ENCODE assay signal across 26 cellular contexts in the genomic region with DNA sequence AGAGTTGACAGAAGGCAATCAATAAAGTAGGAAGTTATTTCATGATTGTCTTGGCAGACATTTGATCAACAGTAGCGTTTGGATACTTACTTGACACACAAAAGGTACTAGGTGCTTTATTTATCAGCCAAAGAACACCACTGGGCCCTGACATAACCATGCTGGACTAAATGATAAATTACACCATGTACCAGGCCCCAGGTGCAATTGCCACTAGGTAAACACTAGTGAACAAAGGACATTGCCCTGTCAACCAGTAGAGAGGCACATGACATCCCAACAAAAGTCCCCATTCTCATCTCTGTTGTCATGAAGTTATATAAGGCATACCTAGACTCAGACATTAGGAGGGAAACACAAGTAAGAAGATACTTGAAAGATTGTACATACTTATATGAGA.
DNase-seq lines count a peak whose midpoint lies in the region; ATAC-seq, FAIRE-seq and TF ChIP-seq lines count a peak whose summit lies in the region.
"Had no signal": no experiment of that assay in that cellular context is flagged by ENCODE, and none has a peak within 500 bp of the region (broad histone marks: within the 10 kb centered on the region; RNA-seq: fewer than 3 reads in every experiment).

No MANE protein-coding gene starts in this region.

- RAD21 ChIA-PET in GM12878 (lab: Charles Lee; ENCODE audit: unreplicated experiment): no interaction called here

- H3K9me3 ChIP-seq in GM12878 (replicated peaks; ENCODE audit: control insufficient read depth, insufficient read depth, low read length) (no peaks in the 10 kb centered on the region), tibial nerve (no peaks in the 10 kb centered on the region)
- H3K9me3 ChIP-seq: A549, BE2C had no signal

- peak; percentile 10; the same call in 2 of the 3 replicates for ATAC-seq in GM12878
- no peak for ATAC-seq in esophagus mucosa
- ATAC-seq: A549, GM23338, HCT116 had no signal

- TF ChIP-seq POLR2A in GM12878 (IDR thresholded peaks at IDR 0.05; ENCODE audit: low read depth, low read length) (no peak), tibial nerve (IDR thresholded peaks at IDR 0.05) (no peak)

- no peaks in the 10 kb centered on the region for H4K20me1 ChIP-seq in GM12878 (ENCODE audit: control insufficient read depth, insufficient read depth)
- H4K20me1 ChIP-seq: BLaER1 treated with 17β-estradiol and CSF1 and Interleukin-3, amounts not matched to agents 10 nM and 100 nM had no signal

- H3K27me3 ChIP-seq in GM12878 (replicated peaks in 1 of 2; ENCODE audit: control insufficient read depth in 2 of 2, insufficient read depth in 2 of 2, low read length in 1 of 2) (no peaks in the 10 kb centered on the region), tibial nerve (no peaks in the 10 kb centered on the region)
- H3K27me3 ChIP-seq: BE2C; BLaER1 treated with 17β-estradiol and CSF1 and Interleukin-3, amounts not matched to agents 10 nM and 100 nM had no signal

- POLR2A ChIA-PET in GM12878 (lab: Charles Lee): no interaction called here

- H3K79me2 ChIP-seq in GM12878 (ENCODE audit: control insufficient read depth, insufficient read depth, low read length): no peaks in the 10 kb centered on the region

- CTCF ChIA-PET in GM12878 (lab: Yijun Ruan, JAX): interaction anchor here (1.7 kb wide), 1 partner anchor 53 kb away, joined by 6 read pairs; no protein-coding TSS in a partner anchor

- DNase-seq in DMS53 (lab: John Stamatoyannopoulos, UW): peak; percentile 45
- no peak for DNase-seq in DMS53 treated with DMSO at 0.1 percent for 48 hours (lab: John Stamatoyannopoulos, UW; ENCODE audit: unreplicated experiment)
- DNase-seq in COLO668 (lab: John Stamatoyannopoulos, UW; ENCODE audit: unreplicated experiment): peak; percentile 50
- peak; percentile 54 for DNase-seq in NCI-H69 (lab: John Stamatoyannopoulos, UW)
- DNase-seq in GM12878 (ENCODE audit: low read depth, low spot score): no peak
- DNase-seq in substantia nigra (lab: John Stamatoyannopoulos, UW): no peak
- DNase-seq in tibial nerve (ENCODE audit: low spot score in 2 of 2): no peak
- DNase-seq: ACHN; AML-193; BE2C; Calu3; CD4-positive, alpha-beta T cell; CD8-positive, alpha-beta memory T cell; COR-L47; DMS79; EL; GDM1; H9 had no signal

- no peak for FAIRE-seq in GM12878 (lab: Jason Lieb, UNC)
- FAIRE-seq: A549, GM12891, GM18507 had no signal

- TF ChIP-seq EP300 in GM12878 (IDR thresholded peaks at IDR 0.05; ENCODE audit: borderline replicate concordance in 1 of 2, control insufficient read depth in 1 of 2, low read depth in 2 of 2, low read length in 2 of 2) (no peak), tibial nerve (IDR thresholded peaks at IDR 0.05) (no peak)

- H3K36me3 ChIP-seq in GM12878 (ENCODE audit: control insufficient read depth in 2 of 2, insufficient read depth in 2 of 2, low read length in 1 of 2) (no peaks in the 10 kb centered on the region), tibial nerve (no peaks in the 10 kb centered on the region)
- H3K36me3 ChIP-seq: BE2C; BLaER1 treated with 17β-estradiol and CSF1 and Interleukin-3, amounts not matched to agents 10 nM and 100 nM had no signal

- no peak overlapping the region for H3K4me2 ChIP-seq in GM12878 (ENCODE audit: control insufficient read depth, insufficient read depth)
- H3K4me2 ChIP-seq: A549; BLaER1 treated with 17β-estradiol and CSF1 and Interleukin-3, amounts not matched to agents 10 nM and 100 nM; GM23338 had no signal

- 0% methylated on average over 1 of the region's 1 CpG for WGBS in GM12878 (ENCODE audit: insufficient coverage, insufficient replicate concordance, low lambda C conversion rate, missing lambda C conversion rate)
- 76 to 89% methylated on average over 1 of the region's 1 CpG for WGBS in tibial nerve, 2 donors

- no peak for TF ChIP-seq RAD21 in GM12878 (IDR thresholded peaks at IDR 0.05; ENCODE audit: insufficient read depth, low read depth, low read length)

- BruUV-seq in GM12878 (replicated peaks; lab: Mats Ljungman, UMichigan): no TSS peak

- no peak overlapping the region for H2AFZ ChIP-seq in GM12878 (ENCODE audit: control insufficient read depth, low read depth, low read length)
- H2AFZ ChIP-seq: GM23338 had no signal

- no peak overlapping the region for H3K9ac ChIP-seq in GM12878 (ENCODE audit: control insufficient read depth, insufficient read depth, low read length)
- H3K9ac ChIP-seq: BLaER1 treated with 17β-estradiol and CSF1 and Interleukin-3, amounts not matched to agents 10 nM and 100 nM had no signal

- TF ChIP-seq CTCF in GM12878 (IDR thresholded peaks at IDR 0.05 in 2 of 3, conservative IDR thresholded peaks at IDR 0.05 in 1 of 3; ENCODE audit: control insufficient read depth in 2 of 3, extremely low read depth in 1 of 3, insufficient read depth in 1 of 3, low read depth in 3 of 3, low read length in 3 of 3): no peak
- no peak for TF ChIP-seq CTCF in tibial nerve (IDR thresholded peaks at IDR 0.05)

- H3K4me1 ChIP-seq in GM12878 (ENCODE audit: control insufficient read depth, insufficient read depth, low read length) (no peaks in the 10 kb centered on the region), tibial nerve (no peaks in the 10 kb centered on the region)
- H3K4me1 ChIP-seq: A549, BE2C had no signal

- intact Hi-C loops in GM12878 (cut with micrococcal nuclease; ENCODE audit: unreplicated experiment): no loop called here

- H3K4me3 ChIP-seq in GM12878: no peak overlapping the region
- H3K4me3 ChIP-seq in tibial nerve: no peak overlapping the region
- H3K4me3 ChIP-seq: A549; BLaER1 treated with 17β-estradiol and CSF1 and Interleukin-3, amounts not matched to agents 10 nM and 100 nM; GM23338 had no signal

- in situ Hi-C loops in GM12878 (cut with MboI): no loop called here

- H3K27ac ChIP-seq in GM12878 (ENCODE audit: control insufficient read depth, insufficient read depth): no peak overlapping the region
- no peak overlapping the region for H3K27ac ChIP-seq in substantia nigra (ENCODE audit: low read depth, low read length, poor library complexity, severe bottlenecking)
- H3K27ac ChIP-seq in tibial nerve: no peak overlapping the region
- H3K27ac ChIP-seq: 22Rv1; A549; BLaER1 treated with 17β-estradiol and CSF1 and Interleukin-3, amounts not matched to agents 10 nM and 100 nM had no signal

- SMC1A ChIA-PET in GM12878 (lab: Charles Lee; ENCODE audit: uncharacterized antibody, unreplicated experiment): interaction anchor here (1.0 kb wide), 1 partner anchor 53 kb away, joined by 3 read pairs; no protein-coding TSS in a partner anchor

TF ChIP-seq in GM12878, 131 proteins besides CTCF, POLR2A, EP300 and RAD21 (continues in another document):
- no peak for TF ChIP-seq ZNF207 (IDR thresholded peaks at IDR 0.05; ENCODE audit: borderline replicate concordance)
- TF ChIP-seq ZBTB33 (IDR thresholded peaks at IDR 0.05): no peak
- TF ChIP-seq HDAC6 (IDR thresholded peaks at IDR 0.05; ENCODE audit: unreplicated experiment): no peak
- TF ChIP-seq ZZZ3 (IDR thresholded peaks at IDR 0.05; ENCODE audit: control insufficient read depth, insufficient read length, low read depth): no peak
- no peak for TF ChIP-seq IRF4 (IDR thresholded peaks at IDR 0.05; ENCODE audit: low read depth, low read length)
- TF ChIP-seq SRF (IDR thresholded peaks at IDR 0.05; ENCODE audit: low read depth in 2 of 2, low read length in 2 of 2): no peak
- TF ChIP-seq, protein P1, sequence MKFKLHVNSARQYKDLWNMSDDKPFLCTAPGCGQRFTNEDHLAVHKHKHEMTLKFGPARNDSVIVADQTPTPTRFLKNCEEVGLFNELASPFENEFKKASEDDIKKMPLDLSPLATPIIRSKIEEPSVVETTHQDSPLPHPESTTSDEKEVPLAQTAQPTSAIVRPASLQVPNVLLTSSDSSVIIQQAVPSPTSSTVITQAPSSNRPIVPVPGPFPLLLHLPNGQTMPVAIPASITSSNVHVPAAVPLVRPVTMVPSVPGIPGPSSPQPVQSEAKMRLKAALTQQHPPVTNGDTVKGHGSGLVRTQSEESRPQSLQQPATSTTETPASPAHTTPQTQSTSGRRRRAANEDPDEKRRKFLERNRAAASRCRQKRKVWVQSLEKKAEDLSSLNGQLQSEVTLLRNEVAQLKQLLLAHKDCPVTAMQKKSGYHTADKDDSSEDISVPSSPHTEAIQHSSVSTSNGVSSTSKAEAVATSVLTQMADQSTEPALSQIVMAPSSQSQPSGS (IDR thresholded peaks at IDR 0.05; ENCODE audit: low read length): no peak
- no peak for TF ChIP-seq KLF5 (IDR thresholded peaks at IDR 0.05; ENCODE audit: partially characterized antibody)
- TF ChIP-seq ETV6 (conservative IDR thresholded peaks at IDR 0.05 in 1 of 2, IDR thresholded peaks at IDR 0.05 in 1 of 2; ENCODE audit: borderline replicate concordance in 1 of 2, low read depth in 1 of 2): no peak
- no peak for TF ChIP-seq PAX5 (IDR thresholded peaks at IDR 0.05; ENCODE audit: borderline replicate concordance, low read depth, low read length)
- TF ChIP-seq CBFB (IDR thresholded peaks at IDR 0.05; ENCODE audit: low read depth): no peak
- no peak for TF ChIP-seq ASH2L (IDR thresholded peaks at IDR 0.05; ENCODE audit: borderline replicate concordance, low read depth)
- no peak for TF ChIP-seq ESRRA (IDR thresholded peaks at IDR 0.05; ENCODE audit: low read length)

Comparison
In these comparisons a context has a peak if more than half of its experiments do, and no peak if none do; other contexts are left out.
1. DNase-seq: peak in DMS53 (single experiment), COLO668 (single experiment) and NCI-H69 (single experiment); none in DMS53 treated with DMSO at 0.1 percent for 48 hours (single experiment), GM12878 (single experiment), substantia nigra (0 of 49) and tibial nerve (0 of 2).